ENCODE assay signal across 20 cellular contexts in genomic region chr12:132173135-132174014, GRCh38. TPM values are rescaled to one million over a fixed set of nuclear protein-coding genes. Genes with fewer than 3 reads are reported as not detected.
A peak's percentile ranks its signal among the peaks of the same experiment; 100 is the strongest.
DNase-seq lines count a peak whose midpoint lies in the region; ATAC-seq and TF ChIP-seq lines count a peak whose summit lies in the region.
"Had no signal": no experiment of that assay in that cellular context is flagged by ENCODE, and none has a peak within 500 bp of the region (broad histone marks: within the 10 kb centered on the region; RNA-seq: fewer than 3 reads in every experiment).

No MANE protein-coding gene starts in this region.

- peaks cover 0 to 67% (median 0%) of the 10 kb centered on the region in 3 experiments for H3K27me3 ChIP-seq in neuronal stem cell (ENCODE audit: control insufficient read depth in 3 of 3, insufficient read depth in 3 of 3, low read depth in 1 of 3, low read length in 3 of 3)
- peaks cover 7% of the 10 kb centered on the region; the same call in 1 of the 2 replicates for H3K27me3 ChIP-seq in SJCRH30
- peaks cover 0 to 100% (median 3%) of the 10 kb centered on the region in 4 donors for H3K27me3 ChIP-seq in esophagus squamous epithelium

- H4K91ac ChIP-seq in neuronal stem cell (ENCODE audit: low read depth, low read length, poor library complexity), result no peak overlapping the region

- no peaks in the 10 kb centered on the region for H3K9me3 Mint-ChIP-seq in activated T-helper 17 cell treated with anti-CD3 and anti-CD28 coated beads, Interleukin-2, amount 50 U/mL, for 72 hours
- H3K9me3 Mint-ChIP-seq: activated naive CD8-positive, alpha-beta T cell treated with anti-CD3 and anti-CD28 coated beads, Interleukin-2, amount 50 U/mL, for 24 hours; WTC11 had no signal

- H3K36me3 Mint-ChIP-seq in activated T-helper 17 cell treated with anti-CD3 and anti-CD28 coated beads, Interleukin-2, amount 50 U/mL, for 72 hours (ENCODE audit: low read depth), result no peaks in the 10 kb centered on the region
- H3K36me3 Mint-ChIP-seq: WTC11 had no signal

- no peak overlapping the region for H3K23ac ChIP-seq in neuronal stem cell (ENCODE audit: low read depth, low read length, poor library complexity)

- peak overlapping the region; percentile 94 for H2BK15ac ChIP-seq in neuronal stem cell (ENCODE audit: low read length)

- H3K27ac Mint-ChIP-seq in activated T-helper 17 cell treated with anti-CD3 and anti-CD28 coated beads, Interleukin-2, amount 50 U/mL, for 72 hours, result no peak overlapping the region
- H3K27ac Mint-ChIP-seq: activated naive CD8-positive, alpha-beta T cell treated with anti-CD3 and anti-CD28 coated beads, Interleukin-2, amount 50 U/mL, for 24 hours; WTC11 had no signal

- intact Hi-C loops in esophagus squamous epithelium (cut with DNase I), result no loop called here

- no peak overlapping the region for H2BK12ac ChIP-seq in neuronal stem cell (ENCODE audit: low read length)

- peak overlapping the region; percentile 31 for H3K14ac ChIP-seq in neuronal stem cell (ENCODE audit: low read length)

- no peak overlapping the region for H3K9ac ChIP-seq in neuronal stem cell (ENCODE audit: low read depth, low read length, poor library complexity)

- no peak overlapping the region for H2AFZ ChIP-seq in neuronal stem cell (ENCODE audit: low read length)

- no peak for ATAC-seq in activated T-helper 17 cell treated with anti-CD3 and anti-CD28 coated beads, Interleukin-2, amount 50 U/mL, for 72 hours (replicated peaks)
- ATAC-seq: activated naive CD8-positive, alpha-beta T cell treated with anti-CD3 and anti-CD28 coated beads, Interleukin-2, amount 50 U/mL, for 24 hours; WTC11 had no signal

- H3K18ac ChIP-seq in neuronal stem cell (ENCODE audit: low read length), result peak overlapping the region; percentile 71

- no peak overlapping the region for H3K4me2 ChIP-seq in neuronal stem cell (ENCODE audit: insufficient read depth, low read length, poor library complexity, severe bottlenecking)

- peaks cover 3% of the 10 kb centered on the region for H3K27me3 Mint-ChIP-seq in activated T-helper 17 cell treated with anti-CD3 and anti-CD28 coated beads, Interleukin-2, amount 50 U/mL, for 72 hours

- H3K9me3 ChIP-seq in neuronal stem cell (replicated peaks in 1 of 2; ENCODE audit: control insufficient read depth in 2 of 2, insufficient read depth in 1 of 2, low read depth in 1 of 2, low read length in 2 of 2) (no peaks in the 10 kb centered on the region), SJCRH30 (replicated peaks) (no peaks in the 10 kb centered on the region), esophagus squamous epithelium (no peaks in the 10 kb centered on the region)
- H3K9me3 ChIP-seq: breast epithelium, thoracic aorta had no signal

- no CpG with 5 or more reads among the region's 35 CpGs for WGBS in neuronal stem cell (ENCODE audit: extremely low coverage in 2 of 2, insufficient read length in 2 of 2, insufficient replicate concordance in 1 of 2), 2 donors
- WGBS in esophagus squamous epithelium, 2 donors, result 63 to 72% methylated on average over 16 to 22 of the region's 35 CpGs

- H2BK120ac ChIP-seq in neuronal stem cell (ENCODE audit: low read depth, low read length), result no peak overlapping the region

- peak overlapping the region; percentile 75 for H2BK5ac ChIP-seq in neuronal stem cell (ENCODE audit: low read length)

- DNase-seq in activated effector memory CD4-positive, alpha-beta T cell treated with Interleukin-2 at 50 U/mL for 16 hours, result peak; percentile 20
- no peak for DNase-seq in activated effector memory CD4-positive, alpha-beta T cell treated with anti-CD3 and anti-CD28 coated beads, Interleukin-2, amount 50 U/mL, for 16 hours
- peak; percentile 50 for DNase-seq in KBM-7
- no peak for DNase-seq in neuronal stem cell (ENCODE audit: low spot score)
- DNase-seq in SKM-1 treated with dmso at 0.1 percent for 144 hours (lab: John Stamatoyannopoulos, UW; ENCODE audit: unreplicated experiment), result no peak
- DNase-seq in SJCRH30, result no peak
- DNase-seq in esophagus squamous epithelium (lab: John Stamatoyannopoulos, UW), result no peak
- DNase-seq: activated CD8-positive, alpha-beta memory T cell treated with anti-CD3 and anti-CD28 coated beads, Interleukin-2, amount 50 U/mL, for 48 hours; activated naive CD8-positive, alpha-beta T cell treated with anti-CD3 and anti-CD28 coated beads, Interleukin-2, amount 50 U/mL, for 24 hours; dermis blood vessel endothelial cell; IMR-90; NCI-H2081 treated with DMSO at 0.1 percent for 48 hours; NCI-H774; SW 1271 had no signal

- in situ Hi-C loops in KBM-7 (cut with MboI; ENCODE audit: low pct_unique_long_range_greater_than_20kb, low sequenced_read_pairs), result no loop called here

- H3K4me3 ChIP-seq in neuronal stem cell (ENCODE audit: low read length in 2 of 2) (no peak overlapping the region), SJCRH30 (no peak overlapping the region), esophagus squamous epithelium (no peak overlapping the region)
- H3K4me3 ChIP-seq: breast epithelium, lung, skin epidermis, thoracic aorta had no signal

- peaks cover 4% of the 10 kb centered on the region for H3K79me1 ChIP-seq in neuronal stem cell (ENCODE audit: low read depth, low read length)

- no peak for TF ChIP-seq CTCF in esophagus squamous epithelium (IDR thresholded peaks at IDR 0.05)

- H3K4me1 Mint-ChIP-seq in activated T-helper 17 cell treated with anti-CD3 and anti-CD28 coated beads, Interleukin-2, amount 50 U/mL, for 72 hours, result peaks cover 1% of the 10 kb centered on the region

- H3K27ac ChIP-seq in neuronal stem cell (replicated peaks; ENCODE audit: low read length) (no peak overlapping the region), SJCRH30 (no peak overlapping the region), esophagus squamous epithelium (no peak overlapping the region)
- H3K27ac ChIP-seq: breast epithelium, skin epidermis, thoracic aorta had no signal

- peak overlapping the region; percentile 84 for H2AK5ac ChIP-seq in neuronal stem cell (ENCODE audit: low read depth, low read length)

- TF ChIP-seq POLR2A in esophagus squamous epithelium (IDR thresholded peaks at IDR 0.05), result no peak

- peak overlapping the region; percentile 30 for H3K4me3 Mint-ChIP-seq in activated T-helper 17 cell treated with anti-CD3 and anti-CD28 coated beads, Interleukin-2, amount 50 U/mL, for 72 hours
- H3K4me3 Mint-ChIP-seq: activated naive CD8-positive, alpha-beta T cell treated with anti-CD3 and anti-CD28 coated beads, Interleukin-2, amount 50 U/mL, for 24 hours; WTC11 had no signal

- H3K36me3 ChIP-seq in neuronal stem cell (replicated peaks in 1 of 2; ENCODE audit: control insufficient read depth in 2 of 2, insufficient read depth in 2 of 2, low read length in 2 of 2) (no peaks in the 10 kb centered on the region), SJCRH30 (no peaks in the 10 kb centered on the region), esophagus squamous epithelium (no peaks in the 10 kb centered on the region)
- H3K36me3 ChIP-seq: breast epithelium, thoracic aorta had no signal

- no peak overlapping the region for H3K4ac ChIP-seq in neuronal stem cell (ENCODE audit: low read length)

- peaks cover 0 to 8% of the 10 kb centered on the region in 2 donors for H3K4me1 ChIP-seq in neuronal stem cell (ENCODE audit: control insufficient read depth in 2 of 2, insufficient read depth in 1 of 2, low read depth in 1 of 2, low read length in 2 of 2)
- H3K4me1 ChIP-seq in SJCRH30, result no peaks in the 10 kb centered on the region
- H3K4me1 ChIP-seq in esophagus squamous epithelium, result peaks cover 0 to 30% (median 0%) of the 10 kb centered on the region in 3 donors
- H3K4me1 ChIP-seq: breast epithelium had no signal

- H4K8ac ChIP-seq in neuronal stem cell (ENCODE audit: low read depth, low read length), result no peak overlapping the region

RNA-seq across cellular contexts. Expression of gene NOC4L, which starts 29.1 kb away (rescaled TPM):
- 10 to 100 TPM; 17.0 to 39.9 TPM for total RNA-seq in activated T-helper 17 cell treated with anti-CD3 and anti-CD28 coated beads, Interleukin-2, amount 50 U/mL, for 72 hours
- 24.2 TPM for polyA plus RNA-seq in neuronal stem cell (2013, experiment 1 of 2)
- polyA plus RNA-seq in neuronal stem cell (2013, experiment 2 of 2), result 24.1 TPM
- total RNA-seq in SJCRH30 (2014; rRNA removed; shearing (Covaris generic)), result 14.3 and 15.4 TPM in 2 replicates
- total RNA-seq in esophagus squamous epithelium, result 10 to 100 TPM in 3 of 4 donors, 1 to 10 TPM in 1; 9.6 to 12.1 (median 11.1) TPM

RNA-seq across cellular contexts. Expression of gene DDX51, which starts 29.3 kb away (rescaled TPM):
- 10 to 100 TPM; 20.7 to 44.5 TPM for total RNA-seq in activated T-helper 17 cell treated with anti-CD3 and anti-CD28 coated beads, Interleukin-2, amount 50 U/mL, for 72 hours
- 8.5 TPM for polyA plus RNA-seq in neuronal stem cell (2013, experiment 1 of 2)
- 8.6 TPM for polyA plus RNA-seq in neuronal stem cell (2013, experiment 2 of 2)
- total RNA-seq in SJCRH30 (2014; rRNA removed; shearing (Covaris generic)), result 12.0 and 12.5 TPM in 2 replicates
- total RNA-seq in esophagus squamous epithelium, result 10 to 100 TPM in 2 of 4 donors, 1 to 10 TPM in 2; 8.9 to 15.3 (median 11.0) TPM

Comparison
In these comparisons a context has a peak if more than half of its experiments do, and no peak if none do; other contexts are left out.
1. DNase-seq: peak in activated effector memory CD4-positive, alpha-beta T cell treated with Interleukin-2 at 50 U/mL for 16 hours (single experiment) and KBM-7 (single experiment); none in activated effector memory CD4-positive, alpha-beta T cell treated with anti-CD3 and anti-CD28 coated beads, Interleukin-2, amount 50 U/mL, for 16 hours (single experiment), neuronal stem cell (single experiment), SKM-1 treated with dmso at 0.1 percent for 144 hours (single experiment), SJCRH30 (0 of 2) and esophagus squamous epithelium (single experiment).